Comparison of ENCODE assay signal across 8 cellular contexts in the genomic region with DNA sequence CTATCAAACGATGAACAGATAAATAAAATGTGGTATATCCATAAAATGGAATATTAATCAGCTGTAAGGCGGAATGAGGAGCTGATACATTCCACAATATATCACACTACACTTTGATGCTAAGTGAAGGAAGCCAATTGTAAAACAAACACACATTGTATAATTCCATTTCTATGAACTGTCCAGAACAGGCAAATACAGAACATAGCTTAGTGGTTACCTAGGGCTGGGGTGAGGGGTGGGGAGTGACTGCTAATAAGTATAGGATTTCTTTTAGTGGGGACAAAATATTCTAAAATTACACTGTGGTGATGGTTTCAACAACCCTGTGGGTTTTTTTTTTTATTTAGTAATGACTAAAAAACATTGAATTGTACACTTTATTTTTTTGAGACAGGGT.
"Had no signal": no experiment of that assay in that cellular context is flagged by ENCODE, and none has a peak within 500 bp of the region (broad histone marks: within the 10 kb centered on the region; RNA-seq: fewer than 3 reads in every experiment).

No MANE protein-coding gene starts in this region.

- H3K4me1 ChIP-seq: HAP-1 had no signal

- H2AFZ ChIP-seq: GM23248 had no signal

- H3K36me3 ChIP-seq: HAP-1 had no signal

- DNase-seq: GM23248, GOT3, H7, KG1 had no signal

- ATAC-seq: HepG2, K562 had no signal

- H3K9ac ChIP-seq: GM23248 had no signal

- H3K9me3 ChIP-seq: HAP-1 had no signal

- H3K4me3 ChIP-seq: GM23248, HAP-1, K562 had no signal

- H3K27ac ChIP-seq: GM23248, HL-60 had no signal
